8 cellular contexts compared by ENCODE assay signal in genomic region chr13:40402931-40403412, GRCh38.
DNase-seq lines count a peak whose midpoint lies in the region; ATAC-seq and TF ChIP-seq lines count a peak whose summit lies in the region.

No MANE protein-coding gene starts in this region.

- H4K8ac ChIP-seq in H9 (replicated peaks; ENCODE audit: insufficient read length, low read depth, low read length) = no peak overlapping the region

- DNase-seq in HT-29 (ENCODE audit: low spot score) = peak; percentile 75
- peak; percentile 85 for DNase-seq in astrocyte of the spinal cord (ENCODE audit: low read depth, low spot score)
- DNase-seq in left colon = peak in 1 of 2 donors; percentile 18
- DNase-seq in stimulated activated effector memory CD8-positive, alpha-beta T cell treated with anti-CD3 and anti-CD28 coated beads, Interleukin-12 subunit alpha, Interleukin-12 subunit beta, amount 100 ng/mL, for 72 hours (ENCODE audit: low spot score in 2 of 2) = no peak
- DNase-seq in HAP-1 (ENCODE audit: low spot score in 2 of 2) = no peak
- DNase-seq in HK-2 (ENCODE audit: unreplicated experiment) = no peak
- no peak for DNase-seq in H9
- DNase-seq in SW 1271 (lab: John Stamatoyannopoulos, UW) = no peak

- peak overlapping the region; percentile 15 for H3K4me3 Mint-ChIP-seq in stimulated activated effector memory CD8-positive, alpha-beta T cell treated with anti-CD3 and anti-CD28 coated beads, Interleukin-12 subunit alpha, Interleukin-12 subunit beta, amount 100 ng/mL, for 72 hours
- no peak overlapping the region for H3K4me3 Mint-ChIP-seq in H9

- no peak overlapping the region for H2BK5ac ChIP-seq in H9 (ENCODE audit: insufficient read length, low read length)

- no peak overlapping the region for H3K23ac ChIP-seq in H9 (ENCODE audit: insufficient read length, low read depth, low read length)

- no peak overlapping the region for H2BK12ac ChIP-seq in H9 (ENCODE audit: insufficient read length, low read depth, low read length)

- no peaks in the 10 kb centered on the region for H3K36me3 Mint-ChIP-seq in stimulated activated effector memory CD8-positive, alpha-beta T cell treated with anti-CD3 and anti-CD28 coated beads, Interleukin-12 subunit alpha, Interleukin-12 subunit beta, amount 100 ng/mL, for 72 hours
- no peaks in the 10 kb centered on the region for H3K36me3 Mint-ChIP-seq in H9 (ENCODE audit: insufficient read depth in 1 of 3, low read depth in 3 of 3)

- H3K9me3 Mint-ChIP-seq in stimulated activated effector memory CD8-positive, alpha-beta T cell treated with anti-CD3 and anti-CD28 coated beads, Interleukin-12 subunit alpha, Interleukin-12 subunit beta, amount 100 ng/mL, for 72 hours = no peaks in the 10 kb centered on the region
- no peaks in the 10 kb centered on the region for H3K9me3 Mint-ChIP-seq in H9

- H4K20me1 ChIP-seq in H9 (ENCODE audit: control insufficient read depth, insufficient read depth, insufficient read length) = no peaks in the 10 kb centered on the region

- no peak overlapping the region for H3K27ac ChIP-seq in H9 (ENCODE audit: insufficient read length, low read depth, low read length)

- H3K9me3 ChIP-seq in HAP-1 (no peaks in the 10 kb centered on the region), H9 (ENCODE audit: control insufficient read depth, low read depth, low read length) (no peaks in the 10 kb centered on the region)

- H4K91ac ChIP-seq in H9 (ENCODE audit: insufficient read length, low read depth, low read length) = no peak overlapping the region

- H3K4me3 ChIP-seq in astrocyte of the spinal cord (ENCODE audit: low read depth, low read length) = no peak overlapping the region
- no peak overlapping the region for H3K4me3 ChIP-seq in HAP-1

- H3K23me2 ChIP-seq in H9 (ENCODE audit: insufficient read length, low read depth, low read length, poor library complexity, severe bottlenecking) = no peaks in the 10 kb centered on the region

- no peaks in the 10 kb centered on the region; the same call in 1 of the 2 replicates for H3K27me3 Mint-ChIP-seq in H9 (ENCODE audit: low read depth)

- TF ChIP-seq CTCF in astrocyte of the spinal cord (IDR thresholded peaks at IDR 0.05; ENCODE audit: low read depth, low read length) (no peak), H9 (conservative IDR thresholded peaks at IDR 0.05) (no peak)

- H3K4me1 ChIP-seq in HAP-1 (peaks cover 2% of the 10 kb centered on the region), H9 (ENCODE audit: insufficient read depth, low read length) (no peaks in the 10 kb centered on the region; the same call in 1 of the 2 replicates)

- no peak overlapping the region for H3K27ac Mint-ChIP-seq in stimulated activated effector memory CD8-positive, alpha-beta T cell treated with anti-CD3 and anti-CD28 coated beads, Interleukin-12 subunit alpha, Interleukin-12 subunit beta, amount 100 ng/mL, for 72 hours
- H3K27ac Mint-ChIP-seq in H9 = no peak overlapping the region

- no peak overlapping the region for H2BK120ac ChIP-seq in H9 (ENCODE audit: low read depth, low read length, poor library complexity, severe bottlenecking)

- no peak overlapping the region for H4K5ac ChIP-seq in H9 (ENCODE audit: insufficient read length, low read depth, low read length)

- H3K4ac ChIP-seq in H9 (ENCODE audit: low read depth, low read length) = no peak overlapping the region

- H2AFZ ChIP-seq in H9 (ENCODE audit: low read length) = no peak overlapping the region

- H3K4me2 ChIP-seq in H9 (ENCODE audit: insufficient read depth, insufficient read length, low read length) = no peak overlapping the region

- intact Hi-C loops in left colon (cut with DNase I, micrococcal nuclease) = loop anchor here in 1 of 2 donors (5.0 to 10.0 kb wide), 2 partner anchors 34 to 262 kb away; partner anchors contain the start of gene FOXO1

- H2AK5ac ChIP-seq in H9 (ENCODE audit: insufficient read length, low read length) = no peak overlapping the region

- no peak overlapping the region for H2BK20ac ChIP-seq in H9 (ENCODE audit: low read depth, low read length, poor library complexity, severe bottlenecking)

- no peaks in the 10 kb centered on the region for H3K79me1 ChIP-seq in H9 (ENCODE audit: insufficient read depth, low read depth, low read length, poor library complexity, severe bottlenecking)

- no peak overlapping the region for H3K9ac ChIP-seq in H9 (ENCODE audit: extremely low read depth, insufficient read length, low read length)

- ATAC-seq in left colon = peak; percentile 33
- ATAC-seq in stimulated activated effector memory CD8-positive, alpha-beta T cell treated with anti-CD3 and anti-CD28 coated beads, Interleukin-12 subunit alpha, Interleukin-12 subunit beta, amount 100 ng/mL, for 72 hours = no peak

- H3T11ph ChIP-seq in H9 (ENCODE audit: low read length) = no peak overlapping the region

- H3K27me3 ChIP-seq in HAP-1 (ENCODE audit: low read depth) (no peaks in the 10 kb centered on the region), H9 (ENCODE audit: insufficient read depth, low read length) (no peaks in the 10 kb centered on the region)

- no peak overlapping the region for H3K56ac ChIP-seq in H9 (ENCODE audit: insufficient read length, low read depth, low read length)

- H2BK15ac ChIP-seq in H9 (ENCODE audit: low read depth, low read length) = no peak overlapping the region

- no peaks in the 10 kb centered on the region for H3K36me3 ChIP-seq in HAP-1 (replicated peaks)

- peaks cover 10% of the 10 kb centered on the region for H3K4me1 Mint-ChIP-seq in stimulated activated effector memory CD8-positive, alpha-beta T cell treated with anti-CD3 and anti-CD28 coated beads, Interleukin-12 subunit alpha, Interleukin-12 subunit beta, amount 100 ng/mL, for 72 hours
- H3K4me1 Mint-ChIP-seq in H9 = peaks cover 15 to 17% of the 10 kb centered on the region in 2 experiments

- in situ Hi-C loops in astrocyte of the spinal cord (cut with HindIII; ENCODE audit: low sequenced_read_pairs) = no loop called here
- in situ Hi-C loops in HAP-1 (cut with MboI; ENCODE audit: low sequenced_read_pairs) = no loop called here

- H3K14ac ChIP-seq in H9 (ENCODE audit: insufficient read depth, low read length) = no peak overlapping the region

- no CpG with 5 or more reads among the region's 9 CpGs for WGBS in H9 (ENCODE audit: extremely low coverage, insufficient read length, low lambda C conversion rate)

- H3K79me2 ChIP-seq in H9 (ENCODE audit: insufficient read depth, low read length) = no peaks in the 10 kb centered on the region

- H3K18ac ChIP-seq in H9 (ENCODE audit: insufficient read length, low read depth, low read length) = no peak overlapping the region

Comparison
In these comparisons a context has a peak if more than half of its experiments do, and no peak if none do; other contexts are left out.
1. DNase-seq: peak in HT-29 (single experiment) and astrocyte of the spinal cord (single experiment); none in stimulated activated effector memory CD8-positive, alpha-beta T cell treated with anti-CD3 and anti-CD28 coated beads, Interleukin-12 subunit alpha, Interleukin-12 subunit beta, amount 100 ng/mL, for 72 hours (0 of 2), HAP-1 (0 of 2), HK-2 (single experiment), H9 (single experiment) and SW 1271 (0 of 2).